In the genomic region with DNA sequence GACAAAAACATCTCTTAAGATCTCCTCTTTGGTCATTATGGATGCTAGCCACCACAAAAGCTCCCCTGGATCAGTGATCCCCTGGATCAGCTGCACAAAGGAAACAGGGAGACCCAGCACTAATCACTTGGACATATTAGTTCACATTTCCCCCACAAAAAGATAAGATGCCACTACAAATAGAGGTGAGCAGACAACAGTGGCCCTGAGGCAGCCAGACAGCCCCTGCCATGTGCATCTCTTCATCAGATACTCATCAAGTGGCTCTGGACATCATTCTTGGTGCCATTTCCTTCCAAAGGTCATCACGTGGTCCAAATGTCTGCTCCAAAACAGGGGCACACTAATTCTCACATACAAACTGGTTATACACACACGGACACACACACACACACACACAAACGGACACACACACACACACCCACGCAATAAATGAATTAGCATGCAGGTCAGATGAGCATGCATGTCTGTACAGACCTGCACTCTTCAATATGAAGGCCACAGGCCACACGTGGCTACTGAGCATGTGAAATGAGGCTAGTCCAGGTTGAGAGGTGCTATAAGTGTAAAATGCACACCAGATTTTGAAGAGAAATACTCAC, we compare ENCODE assay signal across 19 cellular contexts.
"Had no signal": no experiment of that assay in that cellular context is flagged by ENCODE, and none has a peak within 500 bp of the region (broad histone marks: within the 10 kb centered on the region; RNA-seq: fewer than 3 reads in every experiment).

No MANE protein-coding gene starts in this region.

- H3K4me3 Mint-ChIP-seq: activated CD8-positive, alpha-beta T cell treated with anti-CD3 and anti-CD28 coated beads for 36 hours; mesothelial cell of epicardium had no signal

- H3K27ac Mint-ChIP-seq: activated CD8-positive, alpha-beta T cell treated with anti-CD3 and anti-CD28 coated beads for 36 hours; mesothelial cell of epicardium had no signal

- ATAC-seq: activated CD8-positive, alpha-beta T cell treated with anti-CD3 and anti-CD28 coated beads for 36 hours; gastrocnemius medialis; left lung; naive thymus-derived CD8-positive, alpha-beta T cell; stimulated activated naive CD8-positive, alpha-beta T cell treated with anti-CD3 and anti-CD28 coated beads, Interleukin-15, Interleukin-2, amounts not matched to agents 100 U/mL and 50 U/mL, for 24 hours had no signal

- DNase-seq: activated CD4-positive, alpha-beta T cell treated with anti-CD3 and anti-CD28 coated beads for 1 hour; activated CD8-positive, alpha-beta T cell treated with anti-CD3 and anti-CD28 coated beads for 36 hours; activated gamma-delta T cell; amygdala; gastrocnemius medialis; hippocampal formation; kidney glomerular epithelial cell; left lung; naive thymus-derived CD8-positive, alpha-beta T cell; stimulated activated CD4-positive, alpha-beta T cell treated with anti-CD3 and anti-CD28 coated beads, Interleukin-4, amount 100 ng/mL, for 24 hours; stimulated activated naive CD8-positive, alpha-beta T cell treated with anti-CD3 and anti-CD28 coated beads, Interleukin-15, Interleukin-2, amounts not matched to agents 100 U/mL and 50 U/mL, for 24 hours; substantia nigra; SW 1271; thyroid gland; WERI-Rb-1 had no signal

- H3K9me3 Mint-ChIP-seq: activated CD8-positive, alpha-beta T cell treated with anti-CD3 and anti-CD28 coated beads for 36 hours; mesothelial cell of epicardium; naive thymus-derived CD8-positive, alpha-beta T cell had no signal

- H3K27me3 Mint-ChIP-seq: activated CD8-positive, alpha-beta T cell treated with anti-CD3 and anti-CD28 coated beads for 36 hours; naive thymus-derived CD8-positive, alpha-beta T cell had no signal

- H3K9me3 ChIP-seq: esophagus muscularis mucosa, gastrocnemius medialis, left lung, ovary, prostate gland, thyroid gland had no signal
